Comparison of ENCODE assay signal across 27 cellular contexts in the genomic region with DNA sequence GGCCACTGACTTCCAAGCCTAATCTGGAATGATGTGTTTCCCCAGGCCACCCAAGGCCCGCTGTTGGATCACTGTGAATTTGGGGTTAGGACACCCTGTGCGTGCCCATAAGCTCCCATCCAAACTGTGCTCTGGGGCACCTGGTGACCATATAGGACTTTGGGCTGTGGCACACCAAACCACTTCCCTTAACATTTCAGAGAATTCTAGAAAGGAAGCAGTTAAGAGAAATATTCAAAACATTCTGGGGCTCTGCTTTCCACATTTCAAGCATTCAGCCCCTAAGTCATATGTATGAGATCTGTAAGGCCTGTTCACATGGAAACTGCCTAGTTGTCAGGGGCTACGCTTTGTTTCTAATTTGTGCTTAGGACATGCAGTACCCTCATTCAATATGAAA. TPM values are rescaled to one million over a fixed set of nuclear protein-coding genes. Genes with fewer than 3 reads are reported as not detected.
DNase-seq lines count a peak whose midpoint lies in the region; ATAC-seq and TF ChIP-seq lines count a peak whose summit lies in the region.
"Had no signal": no experiment of that assay in that cellular context is flagged by ENCODE, and none has a peak within 500 bp of the region (broad histone marks: within the 10 kb centered on the region; RNA-seq: fewer than 3 reads in every experiment).

No MANE protein-coding gene starts in this region.

- H3K27ac Mint-ChIP-seq in activated CD8-positive, alpha-beta memory T cell treated with anti-CD3 and anti-CD28 coated beads, Interleukin-2, amount 10 ng/mL, durations not matched to agents 7 days and 5 days: peak overlapping the region; percentile 90
- peak overlapping the region; percentile 86 for H3K27ac Mint-ChIP-seq in activated CD4-positive, alpha-beta memory T cell treated with anti-CD3 and anti-CD28 coated beads, Interleukin-2, amount 10 ng/mL, durations not matched to agents 7 days and 5 days
- H3K27ac Mint-ChIP-seq in natural killer cell treated with Interleukin-12 subunit alpha and Interleukin-12 subunit beta and Interleukin-15 and Interleukin-18, amount 100 ng/mL, for 72 hours: peak overlapping the region; percentile 74 to 83
- H3K27ac Mint-ChIP-seq: H9; stimulated activated naive B cell treated with anti-CD40 and anti-IgM and Interleukin-4, amounts not matched to agents 10 μg/mL and 1 μg/mL and 100 μg/mL, for 72 hours; WTC11 had no signal

- H3K27me3 ChIP-seq in ovary: no peaks in the 10 kb centered on the region
- H3K27me3 ChIP-seq: vagina had no signal

- peak; percentile 79 for DNase-seq in activated CD8-positive, alpha-beta memory T cell treated with anti-CD3 and anti-CD28 coated beads, Interleukin-2, amount 10 ng/mL, durations not matched to agents 7 days and 5 days
- DNase-seq in activated CD8-positive, alpha-beta memory T cell treated with anti-CD3 and anti-CD28 coated beads, Interleukin-2, amount 50 U/mL, for 4 hours: no peak
- DNase-seq in KBM-7 (peak; percentile 3), ovary (no peak), superior temporal gyrus (ENCODE audit: extremely low spot score) (no peak)
- peak; percentile 58 for DNase-seq in activated CD4-positive, alpha-beta memory T cell treated with anti-CD3 and anti-CD28 coated beads, Interleukin-2, amount 10 ng/mL, durations not matched to agents 7 days and 5 days
- no peak for DNase-seq in natural killer cell treated with Interleukin-12 subunit alpha and Interleukin-12 subunit beta and Interleukin-15 and Interleukin-18, amount 100 ng/mL, for 72 hours (ENCODE audit: low spot score)
- DNase-seq: amygdala; effector CD4-positive, alpha-beta T cell; erythroblast; foreskin fibroblast; H9; heart right ventricle; Kasumi-1; left cardiac atrium; NCI-H1694 treated with DMSO at 0.1 percent for 48 hours; nucleus accumbens; SK-N-SH; stimulated activated naive B cell treated with anti-CD40 and anti-IgM and Interleukin-4, amounts not matched to agents 10 μg/mL and 1 μg/mL and 100 μg/mL, for 72 hours; T-helper 9 cell had no signal

- 76 to 83% (median 79%) methylated on average over 3 of the region's 3 CpGs for WGBS in ovary, 3 donors

- CTCF ChIA-PET in activated CD8-positive, alpha-beta memory T cell treated with anti-CD3 and anti-CD28 coated beads, Interleukin-2, amount 10 ng/mL, durations not matched to agents 7 days and 5 days (lab: Charles Lee): interaction anchor here (0.9 to 1.3 kb wide), 2 partner anchors 60 to 148 kb away, joined by 3 read pairs; no protein-coding TSS in a partner anchor
- CTCF ChIA-PET in activated CD4-positive, alpha-beta memory T cell treated with anti-CD3 and anti-CD28 coated beads, Interleukin-2, amount 10 ng/mL, durations not matched to agents 7 days and 5 days (lab: Charles Lee): no interaction called here

- peaks cover 53% of the 10 kb centered on the region for H3K4me1 Mint-ChIP-seq in activated CD8-positive, alpha-beta memory T cell treated with anti-CD3 and anti-CD28 coated beads, Interleukin-2, amount 10 ng/mL, durations not matched to agents 7 days and 5 days
- H3K4me1 Mint-ChIP-seq in activated CD4-positive, alpha-beta memory T cell treated with anti-CD3 and anti-CD28 coated beads, Interleukin-2, amount 10 ng/mL, durations not matched to agents 7 days and 5 days: peaks cover 38% of the 10 kb centered on the region
- peaks cover 18 to 24% of the 10 kb centered on the region in 2 donors for H3K4me1 Mint-ChIP-seq in natural killer cell treated with Interleukin-12 subunit alpha and Interleukin-12 subunit beta and Interleukin-15 and Interleukin-18, amount 100 ng/mL, for 72 hours (ENCODE audit: low read depth in 2 of 2)
- H3K4me1 Mint-ChIP-seq: H9; stimulated activated naive B cell treated with anti-CD40 and anti-IgM and Interleukin-4, amounts not matched to agents 10 μg/mL and 1 μg/mL and 100 μg/mL, for 72 hours; WTC11 had no signal

- intact Hi-C loops in ovary (cut with DNase I): no loop called here

- POLR2A ChIA-PET in activated CD4-positive, alpha-beta memory T cell treated with anti-CD3 and anti-CD28 coated beads, Interleukin-2, amount 10 ng/mL, durations not matched to agents 7 days and 5 days (lab: Charles Lee): interaction anchor here (2.7 kb wide), 1 partner anchor 50 kb away, joined by 8 read pairs; no protein-coding TSS in a partner anchor

- no peak overlapping the region for H3K4me3 Mint-ChIP-seq in activated CD8-positive, alpha-beta memory T cell treated with anti-CD3 and anti-CD28 coated beads, Interleukin-2, amount 10 ng/mL, durations not matched to agents 7 days and 5 days
- no peak overlapping the region for H3K4me3 Mint-ChIP-seq in activated CD4-positive, alpha-beta memory T cell treated with anti-CD3 and anti-CD28 coated beads, Interleukin-2, amount 10 ng/mL, durations not matched to agents 7 days and 5 days
- peak overlapping the region; percentile 37 for H3K4me3 Mint-ChIP-seq in natural killer cell treated with Interleukin-12 subunit alpha and Interleukin-12 subunit beta and Interleukin-15 and Interleukin-18, amount 100 ng/mL, for 72 hours
- H3K4me3 Mint-ChIP-seq: H9; stimulated activated naive B cell treated with anti-CD40 and anti-IgM and Interleukin-4, amounts not matched to agents 10 μg/mL and 1 μg/mL and 100 μg/mL, for 72 hours; WTC11 had no signal

- TF ChIP-seq CTCF in ovary (IDR thresholded peaks at IDR 0.05): no peak

- peak; percentile 84 for ATAC-seq in activated CD8-positive, alpha-beta memory T cell treated with anti-CD3 and anti-CD28 coated beads, Interleukin-2, amount 10 ng/mL, durations not matched to agents 7 days and 5 days
- ATAC-seq in natural killer cell treated with Interleukin-12 subunit alpha and Interleukin-12 subunit beta and Interleukin-15 and Interleukin-18, amount 100 ng/mL, for 72 hours: peak; percentile 69 to 85
- no peak for ATAC-seq in GM21360 (IDR thresholded peaks at IDR 0.05; ENCODE audit: unreplicated experiment)
- ATAC-seq: heart right ventricle; left cardiac atrium; stimulated activated naive B cell treated with anti-CD40 and anti-IgM and Interleukin-4, amounts not matched to agents 10 μg/mL and 1 μg/mL and 100 μg/mL, for 72 hours; WTC11 had no signal

- no peak for TF ChIP-seq POLR2A in ovary (IDR thresholded peaks at IDR 0.05)

- H3K4me1 ChIP-seq in ovary (ENCODE audit: insufficient read depth): no peaks in the 10 kb centered on the region
- H3K4me1 ChIP-seq: breast epithelium, heart right ventricle, vagina had no signal

- no peaks in the 10 kb centered on the region for H3K9me3 ChIP-seq in ovary
- H3K9me3 ChIP-seq: breast epithelium, heart right ventricle, SK-N-SH, vagina had no signal

- no peaks in the 10 kb centered on the region for H3K9me3 Mint-ChIP-seq in activated CD8-positive, alpha-beta memory T cell treated with anti-CD3 and anti-CD28 coated beads, Interleukin-2, amount 10 ng/mL, durations not matched to agents 7 days and 5 days (ENCODE audit: low read depth)
- H3K9me3 Mint-ChIP-seq in activated CD4-positive, alpha-beta memory T cell treated with anti-CD3 and anti-CD28 coated beads, Interleukin-2, amount 10 ng/mL, durations not matched to agents 7 days and 5 days: no peaks in the 10 kb centered on the region
- no peaks in the 10 kb centered on the region for H3K9me3 Mint-ChIP-seq in natural killer cell treated with Interleukin-12 subunit alpha and Interleukin-12 subunit beta and Interleukin-15 and Interleukin-18, amount 100 ng/mL, for 72 hours
- H3K9me3 Mint-ChIP-seq: stimulated activated naive B cell treated with anti-CD40 and anti-IgM and Interleukin-4, amounts not matched to agents 10 μg/mL and 1 μg/mL and 100 μg/mL, for 72 hours; WTC11 had no signal

- peaks cover 2% of the 10 kb centered on the region for H3K36me3 Mint-ChIP-seq in activated CD8-positive, alpha-beta memory T cell treated with anti-CD3 and anti-CD28 coated beads, Interleukin-2, amount 10 ng/mL, durations not matched to agents 7 days and 5 days
- H3K36me3 Mint-ChIP-seq in activated CD4-positive, alpha-beta memory T cell treated with anti-CD3 and anti-CD28 coated beads, Interleukin-2, amount 10 ng/mL, durations not matched to agents 7 days and 5 days (ENCODE audit: low read depth): peaks cover 9% of the 10 kb centered on the region
- no peaks in the 10 kb centered on the region for H3K36me3 Mint-ChIP-seq in natural killer cell treated with Interleukin-12 subunit alpha and Interleukin-12 subunit beta and Interleukin-15 and Interleukin-18, amount 100 ng/mL, for 72 hours
- H3K36me3 Mint-ChIP-seq: stimulated activated naive B cell treated with anti-CD40 and anti-IgM and Interleukin-4, amounts not matched to agents 10 μg/mL and 1 μg/mL and 100 μg/mL, for 72 hours; WTC11 had no signal

- H3K4me3 ChIP-seq in ovary: no peak overlapping the region
- H3K4me3 ChIP-seq: breast epithelium, heart right ventricle, smooth muscle cell, vagina had no signal

- H3K36me3 ChIP-seq in ovary: no peaks in the 10 kb centered on the region
- H3K36me3 ChIP-seq: breast epithelium, heart right ventricle, vagina had no signal

- H3K27me3 Mint-ChIP-seq in activated CD8-positive, alpha-beta memory T cell treated with anti-CD3 and anti-CD28 coated beads, Interleukin-2, amount 10 ng/mL, durations not matched to agents 7 days and 5 days: no peaks in the 10 kb centered on the region
- no peaks in the 10 kb centered on the region for H3K27me3 Mint-ChIP-seq in activated CD4-positive, alpha-beta memory T cell treated with anti-CD3 and anti-CD28 coated beads, Interleukin-2, amount 10 ng/mL, durations not matched to agents 7 days and 5 days
- peaks cover 0 to 8% of the 10 kb centered on the region in 2 donors for H3K27me3 Mint-ChIP-seq in natural killer cell treated with Interleukin-12 subunit alpha and Interleukin-12 subunit beta and Interleukin-15 and Interleukin-18, amount 100 ng/mL, for 72 hours

- TF ChIP-seq EP300 in ovary (IDR thresholded peaks at IDR 0.05): no peak

- in situ Hi-C loops in KBM-7 (cut with MboI; ENCODE audit: low pct_unique_long_range_greater_than_20kb, low sequenced_read_pairs): no loop called here

- H3K27ac ChIP-seq in ovary: no peak overlapping the region
- H3K27ac ChIP-seq: breast epithelium, heart right ventricle, vagina had no signal

RNA-seq across cellular contexts. Expression of a gene that starts 14.4 kb away (rescaled TPM):
- total RNA-seq in activated CD8-positive, alpha-beta memory T cell treated with anti-CD3 and anti-CD28 coated beads, Interleukin-2, amount 10 ng/mL, durations not matched to agents 7 days and 5 days: not detected
- not detected for total RNA-seq in activated CD4-positive, alpha-beta memory T cell treated with anti-CD3 and anti-CD28 coated beads, Interleukin-2, amount 10 ng/mL, durations not matched to agents 7 days and 5 days
- total RNA-seq in natural killer cell treated with Interleukin-12 subunit alpha and Interleukin-12 subunit beta and Interleukin-15 and Interleukin-18, amount 100 ng/mL, for 72 hours: not detected
- total RNA-seq in ovary: 1 to 10 TPM in 1 of 7 donors, under 1 TPM in 2, not detected in 4; 0.36 to 1.6 (median 0.92) TPM
- polyA plus RNA-seq in ovary: not detected
- total RNA-seq: H9, heart right ventricle, left cardiac atrium, OCI-LY7, vagina, WTC11 had no signal
- polyA plus RNA-seq: BJ, heart right ventricle, SK-N-SH had no signal

RNA-seq across cellular contexts. Expression of a gene that starts 49.0 kb away (rescaled TPM):
- total RNA-seq in activated CD8-positive, alpha-beta memory T cell treated with anti-CD3 and anti-CD28 coated beads, Interleukin-2, amount 10 ng/mL, durations not matched to agents 7 days and 5 days: 10 to 100 TPM; 74.1 to 90.9 TPM
- total RNA-seq in activated CD4-positive, alpha-beta memory T cell treated with anti-CD3 and anti-CD28 coated beads, Interleukin-2, amount 10 ng/mL, durations not matched to agents 7 days and 5 days: 10 to 100 TPM; 63.7 to 64.1 TPM
- 10 to 100 TPM; 33.3 to 52.2 TPM for total RNA-seq in natural killer cell treated with Interleukin-12 subunit alpha and Interleukin-12 subunit beta and Interleukin-15 and Interleukin-18, amount 100 ng/mL, for 72 hours
- total RNA-seq in ovary: 10 to 100 TPM; 44.2 to 72.3 (median 58.8) TPM
- 10 to 100 TPM; 49.7 to 66.6 TPM for polyA plus RNA-seq in ovary

RNA-seq across cellular contexts. Expression of a gene that starts 58.6 kb away (rescaled TPM):
- total RNA-seq in activated CD8-positive, alpha-beta memory T cell treated with anti-CD3 and anti-CD28 coated beads, Interleukin-2, amount 10 ng/mL, durations not matched to agents 7 days and 5 days: not detected
- total RNA-seq in activated CD4-positive, alpha-beta memory T cell treated with anti-CD3 and anti-CD28 coated beads, Interleukin-2, amount 10 ng/mL, durations not matched to agents 7 days and 5 days: not detected
- total RNA-seq in natural killer cell treated with Interleukin-12 subunit alpha and Interleukin-12 subunit beta and Interleukin-15 and Interleukin-18, amount 100 ng/mL, for 72 hours: not detected
- total RNA-seq in ovary: 1 to 10 TPM in 3 of 7 donors, under 1 TPM in 4; 0.23 to 2.8 (median 0.98) TPM
- polyA plus RNA-seq in ovary: 1 to 10 TPM in 1 of 2 donors, under 1 TPM in 1; 0.21 to 1.8 TPM
- total RNA-seq: breast epithelium, H9, heart right ventricle, left cardiac atrium, OCI-LY7, smooth muscle cell, vagina, WTC11 had no signal
- polyA plus RNA-seq: BJ, heart right ventricle, SK-N-SH, smooth muscle cell had no signal

Comparison
In these comparisons a context has a peak if more than half of its experiments do, and no peak if none do; other contexts are left out.
1. DNase-seq: peak in activated CD8-positive, alpha-beta memory T cell treated with anti-CD3 and anti-CD28 coated beads, Interleukin-2, amount 10 ng/mL, durations not matched to agents 7 days and 5 days (single experiment), KBM-7 (single experiment) and activated CD4-positive, alpha-beta memory T cell treated with anti-CD3 and anti-CD28 coated beads, Interleukin-2, amount 10 ng/mL, durations not matched to agents 7 days and 5 days (single experiment); none in activated CD8-positive, alpha-beta memory T cell treated with anti-CD3 and anti-CD28 coated beads, Interleukin-2, amount 50 U/mL, for 4 hours (single experiment), natural killer cell treated with Interleukin-12 subunit alpha and Interleukin-12 subunit beta and Interleukin-15 and Interleukin-18, amount 100 ng/mL, for 72 hours (single experiment), ovary (0 of 5) and superior temporal gyrus (single experiment).
2. Peak in every context shown above with its lines, with median percentiles within 50 percentile points of each other: H3K27ac Mint-ChIP-seq.